Comparison of ENCODE assay signal across 9 cellular contexts in genomic region chr17:17749025-17749772, GRCh38.
DNase-seq lines count a peak whose midpoint lies in the region; ATAC-seq, FAIRE-seq and TF ChIP-seq lines count a peak whose summit lies in the region.
"Had no signal": no experiment of that assay in that cellular context is flagged by ENCODE, and none has a peak within 500 bp of the region (broad histone marks: within the 10 kb centered on the region; RNA-seq: fewer than 3 reads in every experiment).

No MANE protein-coding gene starts in this region.

- ATAC-seq in GM12878: peak; percentile 5; the same call in 1 of the 3 replicates
- no peak for ATAC-seq in GM18519 (IDR thresholded peaks at IDR 0.05; ENCODE audit: low FRiP score, unreplicated experiment)
- ATAC-seq: heart left ventricle had no signal

- no peaks in the 10 kb centered on the region for H3K27me3 ChIP-seq in GM12878 (replicated peaks in 1 of 2; ENCODE audit: control insufficient read depth in 2 of 2, insufficient read depth in 2 of 2, low read length in 1 of 2)
- H3K27me3 ChIP-seq: heart left ventricle had no signal

- H3K4me2 ChIP-seq in GM12878 (ENCODE audit: control insufficient read depth, insufficient read depth): peak overlapping the region; percentile 56

- peak overlapping the region; percentile 43; the same call in 1 of the 2 replicates for H3K4me3 ChIP-seq in GM12878
- H3K4me3 ChIP-seq: heart left ventricle had no signal

- TF ChIP-seq POLR2A in GM12878 (IDR thresholded peaks at IDR 0.05; ENCODE audit: low read depth, low read length): no peak

- TF ChIP-seq RAD21 in GM12878 (IDR thresholded peaks at IDR 0.05; ENCODE audit: insufficient read depth, low read depth, low read length): no peak

- peaks cover 48% of the 10 kb centered on the region for H3K4me1 ChIP-seq in GM12878 (ENCODE audit: control insufficient read depth, insufficient read depth, low read length)

- SMC1A ChIA-PET in GM12878 (lab: Charles Lee; ENCODE audit: uncharacterized antibody, unreplicated experiment): interaction anchor here (0.7 to 1.7 kb wide), 8 partner anchors 10 to 149 kb away, joined by 3 to 6 read pairs (median 4); no protein-coding TSS in a partner anchor

- H3K9ac ChIP-seq in GM12878 (ENCODE audit: control insufficient read depth, insufficient read depth, low read length): peak overlapping the region; percentile 41

- CTCF ChIA-PET in GM12878 (lab: Yijun Ruan, JAX): interaction anchor here (0.8 to 2.0 kb wide), 11 partner anchors 12 to 284 kb away, joined by 3 to 7 read pairs (median 4); no protein-coding TSS in a partner anchor

- DNase-seq in SIG-M5 treated with dmso at 0.1 percent for 504 hours (lab: John Stamatoyannopoulos, UW; ENCODE audit: unreplicated experiment) (peak; percentile 32), SIG-M5 (lab: John Stamatoyannopoulos, UW) (no peak), NCI-H1694 treated with DMSO at 0.1 percent for 48 hours (lab: John Stamatoyannopoulos, UW) (peak; percentile 35), GM12878 (ENCODE audit: low read depth, low spot score) (no peak), retina (peak; percentile 68)
- no peak for DNase-seq in NK-92 treated with Interleukin-12 subunit alpha and Interleukin-12 subunit beta, amount 100 ng/mL, for 24 hours (lab: John Stamatoyannopoulos, UW)
- no peak for DNase-seq in stimulated activated CD4-positive, alpha-beta T cell treated with anti-CD3 and anti-CD28 coated beads, Interleukin-4, amount 100 ng/mL, for 1 hour

- BruUV-seq in GM12878 (replicated peaks; lab: Mats Ljungman, UMichigan): no TSS peak

- no peak for TF ChIP-seq EP300 in GM12878 (IDR thresholded peaks at IDR 0.05; ENCODE audit: borderline replicate concordance in 1 of 2, control insufficient read depth in 1 of 2, low read depth in 2 of 2, low read length in 2 of 2)

- H3K9me3 ChIP-seq in GM12878 (replicated peaks; ENCODE audit: control insufficient read depth, insufficient read depth, low read length): no peaks in the 10 kb centered on the region; the same call in 2 of the 3 replicates
- H3K9me3 ChIP-seq: heart left ventricle had no signal

- no peaks in the 10 kb centered on the region for H4K20me1 ChIP-seq in GM12878 (ENCODE audit: control insufficient read depth, insufficient read depth)

- H3K79me2 ChIP-seq in GM12878 (ENCODE audit: control insufficient read depth, insufficient read depth, low read length): peaks cover 37% of the 10 kb centered on the region

- FAIRE-seq in GM12878 (lab: Jason Lieb, UNC): no peak

- in situ Hi-C loops in GM12878 (cut with MboI): no loop called here

- under 1% methylated on average over 17 of the region's 17 CpGs for WGBS in GM12878 (ENCODE audit: insufficient coverage, insufficient replicate concordance, low lambda C conversion rate, missing lambda C conversion rate)

- TF ChIP-seq CTCF in GM12878 (IDR thresholded peaks at IDR 0.05 in 2 of 3, conservative IDR thresholded peaks at IDR 0.05 in 1 of 3; ENCODE audit: control insufficient read depth in 2 of 3, extremely low read depth in 1 of 3, insufficient read depth in 1 of 3, low read depth in 3 of 3, low read length in 3 of 3): no peak

- H3K36me3 ChIP-seq in GM12878 (ENCODE audit: control insufficient read depth in 2 of 2, insufficient read depth in 2 of 2, low read length in 1 of 2): no peaks in the 10 kb centered on the region; a peak in 1 of 4 replicates
- H3K36me3 ChIP-seq: heart left ventricle had no signal

- intact Hi-C loops in GM12878 (cut with micrococcal nuclease; ENCODE audit: unreplicated experiment): loop anchor here (1.0 kb wide), 1 partner anchor 68 kb away; the partner anchor contains the start of gene RAI1

- H2AFZ ChIP-seq in GM12878 (ENCODE audit: control insufficient read depth, low read depth, low read length): peak overlapping the region; percentile 42

- peak overlapping the region; percentile 55 for H3K27ac ChIP-seq in GM12878 (ENCODE audit: control insufficient read depth, insufficient read depth)

- RAD21 ChIA-PET in GM12878 (lab: Charles Lee; ENCODE audit: unreplicated experiment): interaction anchor here (0.8 to 2.1 kb wide), 2 partner anchors 14 to 87 kb away, joined by 3 to 5 read pairs; partner anchors contain the start of gene SREBF1

- POLR2A ChIA-PET in GM12878 (lab: Charles Lee): interaction anchor here (0.6 to 1.9 kb wide), 7 partner anchors 15 to 87 kb away, joined by 3 to 9 read pairs (median 3); partner anchors contain the start of gene SREBF1

TF ChIP-seq in GM12878, 131 proteins besides CTCF, POLR2A, EP300 and RAD21:
- peak; percentile 49 for TF ChIP-seq MEF2B (IDR thresholded peaks at IDR 0.05; ENCODE audit: partially characterized antibody, poor library complexity, severe bottlenecking)
- no peak for TF ChIP-seq ZNF274 (IDR thresholded peaks at IDR 0.05; ENCODE audit: insufficient read depth, insufficient read length)
- TF ChIP-seq MTA3 (IDR thresholded peaks at IDR 0.05; ENCODE audit: borderline replicate concordance, low read length): 0 out of 2 replicates have a peak, but pooled peaks have one; percentile 54
- TF ChIP-seq FOXK2 (IDR thresholded peaks at IDR 0.05): no peak
- 0 out of 4 replicates have a peak, but pooled peaks of 1 of the 2 experiments have one; percentile 18 for TF ChIP-seq SRF (IDR thresholded peaks at IDR 0.05; ENCODE audit: low read depth in 2 of 2, low read length in 2 of 2)
- TF ChIP-seq MLLT1 (IDR thresholded peaks at IDR 0.05): no peak
- TF ChIP-seq ETV6 (conservative IDR thresholded peaks at IDR 0.05 in 1 of 2, IDR thresholded peaks at IDR 0.05 in 1 of 2; ENCODE audit: borderline replicate concordance in 1 of 2, low read depth in 1 of 2): peak in 1 of 2 experiments; percentile 68; a peak in 2 of 4 replicates

Comparison
In these comparisons a context has a peak if more than half of its experiments do, and no peak if none do; other contexts are left out.
1. DNase-seq: peak in SIG-M5 treated with dmso at 0.1 percent for 504 hours (single experiment), NCI-H1694 treated with DMSO at 0.1 percent for 48 hours (single experiment) and retina (single experiment); none in SIG-M5 (single experiment), GM12878 (single experiment), NK-92 treated with Interleukin-12 subunit alpha and Interleukin-12 subunit beta, amount 100 ng/mL, for 24 hours (single experiment) and stimulated activated CD4-positive, alpha-beta T cell treated with anti-CD3 and anti-CD28 coated beads, Interleukin-4, amount 100 ng/mL, for 1 hour (single experiment).